Comparison of ENCODE assay signal across 24 cellular contexts in the genomic region with DNA sequence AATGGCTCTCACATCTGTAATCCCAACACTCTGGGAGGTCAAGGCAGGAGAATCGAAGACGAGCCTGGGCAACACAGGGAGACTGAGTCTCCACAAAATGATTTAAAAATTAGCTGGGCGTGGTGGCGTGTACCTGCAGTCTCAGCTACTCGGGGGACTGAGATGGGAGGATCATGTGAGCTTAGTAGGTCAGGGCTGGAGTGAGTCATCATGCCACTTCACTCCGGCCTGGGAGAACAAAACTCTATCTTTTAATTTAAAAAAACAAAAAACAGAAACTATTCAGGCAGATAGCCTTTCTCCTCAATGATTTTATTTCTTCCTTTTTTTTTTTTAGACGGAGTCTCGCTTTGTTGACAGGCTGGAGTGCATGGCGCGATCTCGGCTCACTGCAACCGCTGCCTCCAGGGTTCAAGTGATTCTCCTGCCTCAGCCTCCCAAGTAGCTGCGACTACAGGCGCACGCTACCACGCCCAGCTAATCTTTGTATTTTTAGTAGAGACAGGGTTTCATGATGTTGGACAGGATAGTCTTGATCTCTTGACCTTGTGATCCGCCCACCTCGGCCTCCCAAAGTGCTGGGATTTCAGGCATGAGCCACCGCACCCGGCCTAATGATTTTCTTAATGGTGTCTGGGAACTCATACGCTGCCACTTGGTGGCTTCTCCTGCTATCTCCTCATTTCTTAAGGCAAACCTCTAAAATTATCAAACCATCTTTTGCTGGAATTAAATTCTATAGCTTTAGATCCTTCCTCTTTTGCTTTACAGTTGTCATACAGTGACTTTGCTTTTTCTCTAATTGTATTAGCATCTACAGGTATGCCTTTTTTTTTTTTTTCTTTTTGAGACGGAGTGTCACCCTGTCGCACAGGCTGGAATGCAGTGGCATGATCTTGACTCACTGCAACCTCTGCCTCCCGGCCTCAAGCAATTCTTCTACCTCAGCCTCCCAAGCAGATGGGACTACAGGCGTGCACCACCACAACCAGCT. TPM values are rescaled to one million over a fixed set of nuclear protein-coding genes. Genes with fewer than 3 reads are reported as not detected.
DNase-seq lines count a peak whose midpoint lies in the region; ATAC-seq and TF ChIP-seq lines count a peak whose summit lies in the region.
"Had no signal": no experiment of that assay in that cellular context is flagged by ENCODE, and none has a peak within 500 bp of the region (broad histone marks: within the 10 kb centered on the region; RNA-seq: fewer than 3 reads in every experiment).

No MANE protein-coding gene starts in this region.

- H3K36me3 Mint-ChIP-seq in osteocyte (ENCODE audit: unreplicated experiment), result peaks cover 2% of the 10 kb centered on the region

- DNase-seq in DMS53 (lab: John Stamatoyannopoulos, UW), result peak; percentile 19
- no peak for DNase-seq in DMS53 treated with DMSO at 0.1 percent for 48 hours (lab: John Stamatoyannopoulos, UW; ENCODE audit: unreplicated experiment)
- DNase-seq in OCI-M1 (lab: John Stamatoyannopoulos, UW), result peak; percentile 23
- peak; percentile 11 to 41 for DNase-seq in cardiac fibroblast (ENCODE audit: low read depth in 2 of 2)
- DNase-seq in osteocyte (ENCODE audit: extremely low spot score, unreplicated experiment), result no peak
- no peak for DNase-seq in activated T-cell treated with anti-CD3 and anti-CD28 coated beads, Interleukin-2, amount 50 U/mL, for 48 hours
- DNase-seq in germinal center (ENCODE audit: low spot score), result no peak
- DNase-seq: activated CD4-positive, alpha-beta T cell treated with anti-CD3 and anti-CD28 coated beads, Interleukin-2, amount 10 ng/mL, durations not matched to agents 7 days and 5 days; activated gamma-delta T cell treated with Interleukin-2 at 50 U/mL for 16 hours; activated T-cell treated with anti-CD3 and anti-CD28 coated beads, Interleukin-2, amount 50 U/mL, for 24 hours; CD4-positive, alpha-beta memory T cell; endodermal cell; GF-D8; HCEC 1CT; Karpas-422; left cardiac atrium; MV-4-11; T-helper 2 cell; WERI-Rb-1 had no signal

- no peak overlapping the region for H3K4me3 ChIP-seq in cardiac fibroblast (replicated peaks in 1 of 2; ENCODE audit: low read depth in 2 of 2, low read length in 2 of 2)
- H3K4me3 ChIP-seq: coronary artery, esophagus muscularis mucosa, SK-N-MC had no signal

- no peak for ATAC-seq in GM18870 (IDR thresholded peaks at IDR 0.05; ENCODE audit: unreplicated experiment)

- H3K27ac Mint-ChIP-seq in osteocyte (ENCODE audit: unreplicated experiment), result peak overlapping the region; percentile 78
- H3K27ac Mint-ChIP-seq: activated CD4-positive, alpha-beta T cell treated with anti-CD3 and anti-CD28 coated beads, Interleukin-2, amount 10 ng/mL, durations not matched to agents 7 days and 5 days; activated T-cell treated with anti-CD3 and anti-CD28 coated beads, Interleukin-2, amount 50 U/mL, for 24 hours; endodermal cell; stimulated activated naive CD8-positive, alpha-beta T cell treated with anti-CD3 and anti-CD28 coated beads, Interleukin-15, Interleukin-2, amounts not matched to agents 100 ng/mL and 50 ng/mL, for 24 hours had no signal

- no peaks in the 10 kb centered on the region for H3K9me3 Mint-ChIP-seq in osteocyte (ENCODE audit: unreplicated experiment)
- H3K9me3 Mint-ChIP-seq: activated T-cell treated with anti-CD3 and anti-CD28 coated beads, Interleukin-2, amount 50 U/mL, for 24 hours; stimulated activated naive CD8-positive, alpha-beta T cell treated with anti-CD3 and anti-CD28 coated beads, Interleukin-15, Interleukin-2, amounts not matched to agents 100 ng/mL and 50 ng/mL, for 24 hours had no signal

- no peaks in the 10 kb centered on the region for H3K27me3 Mint-ChIP-seq in osteocyte (ENCODE audit: unreplicated experiment)
- H3K27me3 Mint-ChIP-seq: activated CD4-positive, alpha-beta T cell treated with anti-CD3 and anti-CD28 coated beads, Interleukin-2, amount 10 ng/mL, durations not matched to agents 7 days and 5 days; activated T-cell treated with anti-CD3 and anti-CD28 coated beads, Interleukin-2, amount 50 U/mL, for 24 hours; CD4-positive, alpha-beta memory T cell; stimulated activated naive CD8-positive, alpha-beta T cell treated with anti-CD3 and anti-CD28 coated beads, Interleukin-15, Interleukin-2, amounts not matched to agents 100 ng/mL and 50 ng/mL, for 24 hours had no signal

- TF ChIP-seq CTCF in cardiac fibroblast (IDR thresholded peaks at IDR 0.05; ENCODE audit: low read depth, low read length) (no peak), osteocyte (IDR thresholded peaks at IDR 0.05) (no peak)

- H3K4me3 Mint-ChIP-seq in osteocyte (ENCODE audit: unreplicated experiment), result no peak overlapping the region
- H3K4me3 Mint-ChIP-seq: activated CD4-positive, alpha-beta T cell treated with anti-CD3 and anti-CD28 coated beads, Interleukin-2, amount 10 ng/mL, durations not matched to agents 7 days and 5 days; activated T-cell treated with anti-CD3 and anti-CD28 coated beads, Interleukin-2, amount 50 U/mL, for 24 hours; CD4-positive, alpha-beta memory T cell; endodermal cell; stimulated activated naive CD8-positive, alpha-beta T cell treated with anti-CD3 and anti-CD28 coated beads, Interleukin-15, Interleukin-2, amounts not matched to agents 100 ng/mL and 50 ng/mL, for 24 hours had no signal

- H3K4me1 Mint-ChIP-seq in osteocyte (ENCODE audit: unreplicated experiment), result peaks cover 17% of the 10 kb centered on the region

RNA-seq across cellular contexts. Expression of gene SRPK2, which starts 22.9 kb away (rescaled TPM):
- total RNA-seq in osteocyte, result 69.2 and 69.5 TPM in 2 replicates

Comparison
In these comparisons a context has a peak if more than half of its experiments do, and no peak if none do; other contexts are left out.
1. DNase-seq: peak in DMS53 (single experiment), OCI-M1 (single experiment) and cardiac fibroblast (2 of 2); none in DMS53 treated with DMSO at 0.1 percent for 48 hours (single experiment), osteocyte (single experiment), activated T-cell treated with anti-CD3 and anti-CD28 coated beads, Interleukin-2, amount 50 U/mL, for 48 hours (0 of 2) and germinal center (single experiment).